ENCODE assay signal across 15 cellular contexts in the genomic region with DNA sequence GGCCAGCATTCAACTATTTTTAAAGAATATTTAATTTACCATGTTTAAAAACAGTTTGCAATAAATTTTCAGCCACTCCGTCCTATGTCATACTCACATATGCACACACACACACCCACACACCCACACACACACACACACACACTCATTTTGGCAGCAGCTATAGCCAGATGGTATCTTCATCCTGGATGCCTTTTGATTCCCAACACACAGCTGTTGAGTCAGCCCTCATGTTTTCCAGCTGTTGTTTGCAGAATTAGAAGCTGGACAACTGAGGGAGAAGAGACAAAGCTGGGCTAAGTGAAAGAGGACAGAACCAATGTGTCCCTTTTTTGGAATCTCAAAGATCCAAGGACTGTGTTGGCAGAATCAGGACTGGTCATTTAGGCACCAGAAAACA.
A peak's percentile ranks its signal among the peaks of the same experiment; 100 is the strongest.
DNase-seq lines count a peak whose midpoint lies in the region; ATAC-seq, FAIRE-seq and TF ChIP-seq lines count a peak whose summit lies in the region.
"Had no signal": no experiment of that assay in that cellular context is flagged by ENCODE, and none has a peak within 500 bp of the region (broad histone marks: within the 10 kb centered on the region; RNA-seq: fewer than 3 reads in every experiment).

No MANE protein-coding gene starts in this region.

- H3K36me3 ChIP-seq in astrocyte (ENCODE audit: insufficient read depth, low read length) (no peaks in the 10 kb centered on the region), heart right ventricle (no peaks in the 10 kb centered on the region)

- H3K9me3 ChIP-seq in astrocyte (ENCODE audit: insufficient read depth, low read depth, low read length) (no peaks in the 10 kb centered on the region), heart right ventricle (no peaks in the 10 kb centered on the region)

- H3K4me3 Mint-ChIP-seq in astrocyte (ENCODE audit: unreplicated experiment): no peak overlapping the region
- no peak overlapping the region for H3K4me3 Mint-ChIP-seq in progenitor cell of endocrine pancreas (ENCODE audit: low read depth)
- H3K4me3 Mint-ChIP-seq: CD4-positive, alpha-beta memory T cell had no signal

- no peaks in the 10 kb centered on the region for H3K79me2 ChIP-seq in astrocyte (ENCODE audit: insufficient read depth, low read length)
- H3K79me2 ChIP-seq: parathyroid adenoma had no signal

- no peak for TF ChIP-seq CTCF in astrocyte (IDR thresholded peaks at IDR 0.05; ENCODE audit: insufficient read depth, low read depth, low read length)
- no peak for TF ChIP-seq CTCF in heart right ventricle (IDR thresholded peaks at IDR 0.05)
- TF ChIP-seq CTCF in progenitor cell of endocrine pancreas (IDR thresholded peaks at IDR 0.05; ENCODE audit: unreplicated experiment): no peak

- H3K27ac Mint-ChIP-seq in astrocyte (ENCODE audit: unreplicated experiment): no peak overlapping the region
- no peak overlapping the region for H3K27ac Mint-ChIP-seq in progenitor cell of endocrine pancreas

- H3K4me1 ChIP-seq in astrocyte (ENCODE audit: insufficient read depth, low read length) (no peaks in the 10 kb centered on the region), heart right ventricle (peaks cover 4 to 39% (median 22%) of the 10 kb centered on the region in 9 donors)
- H3K4me1 ChIP-seq: parathyroid adenoma had no signal

- H3K27me3 Mint-ChIP-seq in astrocyte (ENCODE audit: low read depth, unreplicated experiment) (peaks cover 9% of the 10 kb centered on the region), progenitor cell of endocrine pancreas (no peaks in the 10 kb centered on the region)
- H3K27me3 Mint-ChIP-seq: CD4-positive, alpha-beta memory T cell had no signal

- H4K20me1 ChIP-seq in astrocyte (ENCODE audit: insufficient read depth, low read length): no peaks in the 10 kb centered on the region

- no peak for FAIRE-seq in astrocyte (lab: Jason Lieb, UNC)
- FAIRE-seq: HTR-8/SVneo had no signal

- intact Hi-C loops in heart right ventricle (cut with DNase I): loop anchor here in 2 of 10 donors (10.0 kb wide), 2 partner anchors 76 to 186 kb away; a partner anchor contains a TSS

- H3K27ac ChIP-seq in astrocyte (ENCODE audit: low read depth, low read length) (no peak overlapping the region), heart right ventricle (peak overlapping the region in 7 of 10 donors; percentile 33 to 69 (median 57))
- H3K27ac ChIP-seq: parathyroid adenoma, RWPE1 had no signal

- H3K4me3 ChIP-seq in astrocyte (ENCODE audit: insufficient read depth, low read depth, low read length) (no peak overlapping the region), heart right ventricle (no peak overlapping the region)

- H3K4me2 ChIP-seq in astrocyte (ENCODE audit: low read length): no peak overlapping the region

- H3K9ac ChIP-seq in astrocyte (ENCODE audit: low read length): no peak overlapping the region
- H3K9ac ChIP-seq: parathyroid adenoma had no signal

- H3K4me1 Mint-ChIP-seq in astrocyte (ENCODE audit: low read depth, unreplicated experiment): peaks cover 6% of the 10 kb centered on the region
- H3K4me1 Mint-ChIP-seq in progenitor cell of endocrine pancreas (ENCODE audit: low read depth): peaks cover 20% of the 10 kb centered on the region

- H3K36me3 Mint-ChIP-seq in astrocyte (ENCODE audit: low read depth, unreplicated experiment): no peaks in the 10 kb centered on the region
- H3K36me3 Mint-ChIP-seq in progenitor cell of endocrine pancreas (ENCODE audit: insufficient read depth): no peaks in the 10 kb centered on the region
- H3K36me3 Mint-ChIP-seq: CD4-positive, alpha-beta memory T cell had no signal

- DNase-seq in GM04504 (ENCODE audit: low read depth) (peak; percentile 35), astrocyte (ENCODE audit: low read depth) (peak; percentile 74), heart right ventricle (peak; percentile 25 to 73), putamen (ENCODE audit: low spot score) (peak; percentile 63), progenitor cell of endocrine pancreas (ENCODE audit: low spot score, unreplicated experiment) (no peak)
- DNase-seq: activated gamma-delta T cell treated with Interleukin-2 at 50 U/mL for 16 hours; CD4-positive, alpha-beta memory T cell; effector CD4-positive, alpha-beta T cell; NCI-H1436 had no signal

- H3K27me3 ChIP-seq in astrocyte (ENCODE audit: insufficient read depth, low read length): peaks cover 2% of the 10 kb centered on the region
- H3K27me3 ChIP-seq in heart right ventricle: no peaks in the 10 kb centered on the region

- 45 to 52% methylated on average over 1 of the region's 1 CpG for WGBS in heart right ventricle, 2 donors

- H2AFZ ChIP-seq in astrocyte (ENCODE audit: low read depth, low read length): no peak overlapping the region
- H2AFZ ChIP-seq: parathyroid adenoma had no signal

- ATAC-seq in heart right ventricle (peak; percentile 50 to 81 (median 66)), GM18517 (IDR thresholded peaks at IDR 0.05; ENCODE audit: unreplicated experiment) (no peak), GM21367 (IDR thresholded peaks at IDR 0.05; ENCODE audit: unreplicated experiment) (no peak), HG02840 (IDR thresholded peaks at IDR 0.05; ENCODE audit: low FRiP score, unreplicated experiment) (no peak)

- H3K9me3 Mint-ChIP-seq in astrocyte (ENCODE audit: unreplicated experiment): peaks cover 2% of the 10 kb centered on the region
- H3K9me3 Mint-ChIP-seq in progenitor cell of endocrine pancreas (ENCODE audit: low read depth): no peaks in the 10 kb centered on the region

Comparison
In these comparisons a context has a peak if more than half of its experiments do, and no peak if none do; other contexts are left out.
1. ATAC-seq: peak in heart right ventricle (8 of 8); none in GM18517 (single experiment), GM21367 (single experiment) and HG02840 (single experiment).